In genomic region chr12:100573499-100574261, GRCh38 we compare ENCODE assay signal across 8 cellular contexts. TPM values are rescaled to one million over a fixed set of nuclear protein-coding genes. Genes with fewer than 3 reads are reported as not detected.
DNase-seq lines count a peak whose midpoint lies in the region; ATAC-seq and TF ChIP-seq lines count a peak whose summit lies in the region.

Gene GAS2L3, plus strand, starts transcription at chr12:100573684. Its CDS starts 21,221 bp downstream, at chr12:100594905.

- H3K27me3 ChIP-seq in HUES6 (ENCODE audit: control insufficient read depth, insufficient read depth, low read length) (peaks cover 26% of the 10 kb centered on the region), foreskin keratinocyte (no peaks in the 10 kb centered on the region), stomach smooth muscle (ENCODE audit: control insufficient read depth in 1 of 2, insufficient read depth in 2 of 2, low read length in 2 of 2) (peaks cover 0 to 3% of the 10 kb centered on the region in 2 donors)

- no peak for TF ChIP-seq CTCF in foreskin keratinocyte (conservative IDR thresholded peaks at IDR 0.05)
- no peak for TF ChIP-seq CTCF in nephron (IDR thresholded peaks at IDR 0.05; ENCODE audit: unreplicated experiment in 3 of 3)

- peak within 1 kb of the TSS; percentile 94 to 96 (median 95) for H3K4me3 Mint-ChIP-seq in nephron

- peak; percentile 84 for DNase-seq in DMS153 treated with DMSO at 0.1 percent for 48 hours (lab: John Stamatoyannopoulos, UW; ENCODE audit: unreplicated experiment)
- peak; percentile 85 for DNase-seq in activated effector memory CD4-positive, alpha-beta T cell treated with anti-CD3 and anti-CD28 coated beads, Interleukin-2, amount 50 U/mL, for 16 hours
- peak; percentile 40 to 67 for DNase-seq in foreskin keratinocyte

- H3K36me3 Mint-ChIP-seq in nephron (ENCODE audit: low read depth): no peaks in the 10 kb centered on the region

- no peaks in the 10 kb centered on the region for H3K9me3 Mint-ChIP-seq in nephron

- H3K4me1 ChIP-seq in HUES6 (ENCODE audit: control insufficient read depth, insufficient read depth, low read length) (no peaks in the 10 kb centered on the region), foreskin keratinocyte (peaks cover 19% of the 10 kb centered on the region), stomach smooth muscle (ENCODE audit: control insufficient read depth, insufficient read depth, low read length) (peaks cover 11% of the 10 kb centered on the region)

- ATAC-seq in GM21526 (IDR thresholded peaks at IDR 0.05; ENCODE audit: low FRiP score, unreplicated experiment): peak; percentile 98
- ATAC-seq in foreskin keratinocyte: peak; percentile 86

- H3K9ac ChIP-seq in HUES6 (ENCODE audit: low read length) (peak within 1 kb of the TSS; percentile 70), stomach smooth muscle (ENCODE audit: low read length in 2 of 2) (peak within 1 kb of the TSS; percentile 73 to 76)

- H3K27me3 Mint-ChIP-seq in nephron (ENCODE audit: low read depth): peaks cover 28% of the 10 kb centered on the region

- peaks cover 12% of the 10 kb centered on the region for H3K4me1 Mint-ChIP-seq in nephron

- no peaks in the 10 kb centered on the region for H3K36me3 ChIP-seq in HUES6 (ENCODE audit: control insufficient read depth, insufficient read depth, low read length)
- no peaks in the 10 kb centered on the region for H3K36me3 ChIP-seq in stomach smooth muscle (ENCODE audit: control insufficient read depth in 2 of 2, insufficient read depth in 2 of 2, low read length in 2 of 2)

- H3K27ac ChIP-seq in HUES6 (ENCODE audit: low read depth, low read length) (no peak within 1 kb of the TSS; the same call in 1 of the 2 replicates), foreskin keratinocyte (peak within 1 kb of the TSS; percentile 86), stomach smooth muscle (ENCODE audit: low read length) (peak within 1 kb of the TSS; percentile 37)

- H3K4me3 ChIP-seq in HUES6 (ENCODE audit: low read depth, low read length) (peak within 1 kb of the TSS; percentile 83), stomach smooth muscle (ENCODE audit: low read length in 2 of 2) (peak within 1 kb of the TSS; percentile 86 to 87)

- peak within 1 kb of the TSS; percentile 36 to 80 (median 73) for H3K27ac Mint-ChIP-seq in nephron

- no peaks in the 10 kb centered on the region for H3K9me3 ChIP-seq in HUES6 (ENCODE audit: control insufficient read depth, insufficient read depth, low read depth, low read length)
- no peaks in the 10 kb centered on the region for H3K9me3 ChIP-seq in stomach smooth muscle (ENCODE audit: control insufficient read depth in 2 of 2, low read length in 2 of 2)

TF ChIP-seq in PFSK-1, 5 proteins besides CTCF, POLR2A, EP300 and RAD21:
- peak; percentile 46; the same call in 1 of the 2 replicates for TF ChIP-seq SIN3A (IDR thresholded peaks at IDR 0.05; ENCODE audit: borderline replicate concordance, insufficient read depth, low read length)
- peak; percentile 71 for TF ChIP-seq FOXP2 (optimal IDR thresholded peaks at IDR 0.05; ENCODE audit: borderline replicate concordance, extremely low read depth, extremely low read length, insufficient read depth)
- peak; percentile 77; the same call in 1 of the 2 replicates for TF ChIP-seq TAF1 (IDR thresholded peaks at IDR 0.05; ENCODE audit: borderline replicate concordance, insufficient read depth, low read length)
- TF ChIP-seq POLR2AphosphoS5 (IDR thresholded peaks at IDR 0.05; ENCODE audit: low read depth, low read length): peak; percentile 82
- no peak for TF ChIP-seq REST (IDR thresholded peaks at IDR 0.05; ENCODE audit: insufficient read depth in 1 of 2, low read depth in 2 of 2, low read length in 2 of 2)

RNA-seq across cellular contexts. Expression of gene GAS2L3, which starts in this region (rescaled TPM):
- polyA plus RNA-seq in PFSK-1 (2012; ENCODE audit: insufficient read length, low read depth): 3.3 TPM
- total RNA-seq in foreskin keratinocyte: 9.5 and 11.7 TPM in 2 replicates
- polyA plus RNA-seq in foreskin keratinocyte: 1.0 and 1.7 TPM in 2 replicates
